Comparison of ENCODE assay signal across 7 cellular contexts in the genomic region with DNA sequence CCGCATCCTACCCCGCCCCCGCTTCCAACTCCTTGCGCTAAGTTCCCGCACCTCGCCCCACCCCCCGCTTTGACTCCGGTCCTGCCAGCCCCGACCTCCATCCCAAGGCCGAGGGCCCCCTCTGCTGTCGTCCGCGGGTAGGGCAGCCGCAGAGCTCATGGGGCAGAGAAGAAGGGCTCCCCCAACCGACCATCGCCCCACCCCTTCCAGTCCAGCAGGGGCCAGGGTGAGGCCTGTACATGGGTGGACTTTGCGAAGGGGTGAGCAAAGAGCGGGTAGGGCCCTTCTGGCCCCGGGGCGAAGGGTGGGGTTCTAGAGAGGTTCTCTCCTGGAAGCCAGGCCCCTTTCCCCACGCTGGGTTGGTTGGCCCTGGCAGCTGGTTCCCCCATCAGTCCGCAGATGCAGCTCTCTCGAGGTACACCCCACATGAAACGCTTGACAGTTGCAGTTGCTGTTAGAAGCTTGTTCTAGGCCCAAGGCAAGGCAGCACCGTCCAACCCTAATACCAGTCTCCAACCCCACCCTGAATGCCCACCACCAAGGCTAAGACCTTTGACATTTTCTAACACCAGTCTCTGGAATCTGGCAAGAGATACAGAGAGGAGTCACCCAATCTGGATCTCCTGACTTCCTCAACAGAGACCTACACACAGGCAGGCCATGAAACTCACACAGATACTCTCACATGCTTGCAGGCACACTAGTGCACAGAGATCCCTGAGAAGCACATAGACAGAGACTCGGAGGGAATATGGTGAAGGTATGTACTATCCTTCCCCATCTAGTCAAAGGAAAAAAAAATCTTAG. TPM values are rescaled to one million over a fixed set of nuclear protein-coding genes. Genes with fewer than 3 reads are reported as not detected.
DNase-seq lines count a peak whose midpoint lies in the region; ATAC-seq and TF ChIP-seq lines count a peak whose summit lies in the region.

No MANE protein-coding gene starts in this region.

- H3K4me3 ChIP-seq in right lobe of liver = peak overlapping the region; percentile 46 to 56 (median 51)

- no peaks in the 10 kb centered on the region for H3K9me3 ChIP-seq in right lobe of liver

- peak; percentile 21 for DNase-seq in NCI-H524 treated with DMSO at 0.1 percent for 48 hours (lab: John Stamatoyannopoulos, UW)
- DNase-seq in activated CD4-positive, alpha-beta T cell treated with anti-CD3 and anti-CD28 coated beads, Interleukin-2, amount 50 U/mL, for 4 hours = peak; percentile 94 to 97
- peak; percentile 94 for DNase-seq in dermis blood vessel endothelial cell
- peak; percentile 93 to 94 (median 94) for DNase-seq in right lobe of liver
- peak; percentile 99 for DNase-seq in stimulated activated CD4-positive, alpha-beta T cell treated with anti-CD3 and anti-CD28 coated beads, Interleukin-2, amount 100 ng/mL, for 48 hours

- peak; percentile 59 for ATAC-seq in GM18511 (IDR thresholded peaks at IDR 0.05; ENCODE audit: unreplicated experiment)
- peak; percentile 55 for ATAC-seq in HG03442 (IDR thresholded peaks at IDR 0.05; ENCODE audit: unreplicated experiment)
- ATAC-seq in right lobe of liver = peak; percentile 89 to 96 (median 94)

- H3K4me1 ChIP-seq in right lobe of liver = no peaks in the 10 kb centered on the region

- TF ChIP-seq POLR2A in right lobe of liver (IDR thresholded peaks at IDR 0.05) = no peak

- 6% methylated on average over 21 of the region's 26 CpGs for WGBS in right lobe of liver (ENCODE audit: insufficient coverage, low coverage, low lambda C conversion rate, missing lambda C conversion rate)

- H3K36me3 ChIP-seq in right lobe of liver = no peaks in the 10 kb centered on the region

- TF ChIP-seq CTCF in right lobe of liver (IDR thresholded peaks at IDR 0.05) = peak; percentile 71 to 92 (median 74)

- peak overlapping the region in 1 of 3 donors; percentile 6 for H3K27ac ChIP-seq in right lobe of liver

- no peaks in the 10 kb centered on the region for H3K27me3 ChIP-seq in right lobe of liver

- intact Hi-C loops in right lobe of liver (cut with DNase I) = loop anchor here (2.0 to 5.0 kb wide), 2 partner anchors 127 to 129 kb away; no protein-coding TSS in a partner anchor

RNA-seq across cellular contexts. Expression of a gene that starts 25.3 kb away (rescaled TPM):
- total RNA-seq in dermis blood vessel endothelial cell (0.17 and 0.28 TPM in 2 replicates), right lobe of liver (under 1 TPM in 2 of 6 experiments, not detected in 4; 0.06 TPM)

RNA-seq across cellular contexts. Expression of a gene that starts 26.4 kb away (rescaled TPM):
- total RNA-seq in dermis blood vessel endothelial cell (2.0 and 11.4 TPM in 2 replicates), right lobe of liver (under 1 TPM in 4 of 6 experiments, not detected in 2; 0.15 to 0.74 (median 0.36) TPM)

Comparison
In these comparisons a context has a peak if more than half of its experiments do, and no peak if none do; other contexts are left out.
1. DNase-seq: peak in every context shown above with its lines; median percentile 99 in stimulated activated CD4-positive, alpha-beta T cell treated with anti-CD3 and anti-CD28 coated beads, Interleukin-2, amount 100 ng/mL, for 48 hours; 96 in activated CD4-positive, alpha-beta T cell treated with anti-CD3 and anti-CD28 coated beads, Interleukin-2, amount 50 U/mL, for 4 hours; 94 in dermis blood vessel endothelial cell; 94 in right lobe of liver; 21 in NCI-H524 treated with DMSO at 0.1 percent for 48 hours.